In the genomic region with DNA sequence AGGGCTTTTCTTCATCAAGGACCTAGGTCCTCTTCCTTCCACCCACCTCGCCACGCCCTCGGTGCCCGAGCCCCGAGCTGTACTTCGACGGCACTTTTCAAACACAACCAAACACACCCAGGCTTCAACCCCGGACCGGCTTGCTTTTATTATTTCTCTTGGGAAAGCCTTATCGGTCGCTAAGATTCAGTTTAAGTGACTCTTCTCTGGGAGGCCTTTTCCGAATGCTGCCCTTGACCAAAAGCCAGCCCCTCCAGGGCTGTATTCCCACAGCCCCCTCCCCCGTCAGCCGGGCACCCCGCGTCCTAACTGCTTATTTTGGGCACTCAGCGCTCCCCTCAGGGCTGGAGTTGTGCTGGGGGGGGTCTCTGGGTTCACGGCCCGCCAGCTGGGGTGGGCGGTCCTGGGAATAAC, we compare ENCODE assay signal across 8 cellular contexts. TPM values are rescaled to one million over a fixed set of nuclear protein-coding genes. Genes with fewer than 3 reads are reported as not detected.
DNase-seq lines count a peak whose midpoint lies in the region; ATAC-seq, FAIRE-seq and TF ChIP-seq lines count a peak whose summit lies in the region.

No MANE protein-coding gene starts in this region.

- ATAC-seq in HG03108 (IDR thresholded peaks at IDR 0.05; ENCODE audit: unreplicated experiment) = peak; percentile 11
- no peak for ATAC-seq in GM18870 (IDR thresholded peaks at IDR 0.05; ENCODE audit: unreplicated experiment)

- peak overlapping the region; percentile 70 for H3K4me3 ChIP-seq in adipocyte (ENCODE audit: low read length)
- H3K4me3 ChIP-seq in kidney (ENCODE audit: low read length in 2 of 2) = peak overlapping the region; percentile 39 to 66

- H3K4me1 ChIP-seq in adipocyte (ENCODE audit: control insufficient read depth, insufficient read depth, low read length) = no peaks in the 10 kb centered on the region
- H3K4me1 ChIP-seq in kidney (ENCODE audit: control insufficient read depth in 1 of 2, insufficient read depth in 1 of 2, low read depth in 1 of 2, low read length in 2 of 2) = no peaks in the 10 kb centered on the region

- H3K27ac ChIP-seq in C4-2B (peak overlapping the region; percentile 50), kidney (ENCODE audit: low read depth in 2 of 2, low read length in 2 of 2) (no peak overlapping the region)

- H3K36me3 ChIP-seq in adipocyte (ENCODE audit: control insufficient read depth, insufficient read depth, low read length, severe bottlenecking) = no peaks in the 10 kb centered on the region
- no peaks in the 10 kb centered on the region for H3K36me3 ChIP-seq in kidney (ENCODE audit: control insufficient read depth in 1 of 2, insufficient read depth in 2 of 2, low read length in 2 of 2)

- TF ChIP-seq CTCF in C4-2B (conservative IDR thresholded peaks at IDR 0.05) (no peak), kidney (IDR thresholded peaks at IDR 0.05; ENCODE audit: borderline replicate concordance, extremely low read depth, insufficient read depth) (no peak)

- no peak for FAIRE-seq in kidney (lab: Jason Lieb, UNC)

- H3K27me3 ChIP-seq in adipocyte (replicated peaks; ENCODE audit: control insufficient read depth, insufficient read depth, low read length) = no peaks in the 10 kb centered on the region

- DNase-seq in adipocyte (ENCODE audit: low read depth) = peak; percentile 33
- DNase-seq in kidney = peak; percentile 65
- DNase-seq in superior temporal gyrus (ENCODE audit: extremely low spot score) = peak; percentile 22
- no peak for DNase-seq in NCI-H1048 (lab: John Stamatoyannopoulos, UW)
- DNase-seq in DMS114 treated with DMSO at 0.1 percent for 48 hours (lab: John Stamatoyannopoulos, UW; ENCODE audit: unreplicated experiment) = no peak

- H3K9me3 ChIP-seq in adipocyte (ENCODE audit: control insufficient read depth, low read length) (no peaks in the 10 kb centered on the region), kidney (ENCODE audit: control insufficient read depth in 1 of 2, low read length in 2 of 2) (no peaks in the 10 kb centered on the region)

- intact Hi-C loops in kidney (cut with DNase I) = no loop called here

- H3K9ac ChIP-seq in adipocyte (ENCODE audit: low read length) (peak overlapping the region; percentile 52), kidney (ENCODE audit: low read length in 2 of 2) (no peak overlapping the region)

RNA-seq across cellular contexts. Expression of a gene that starts 0.6 kb away (rescaled TPM):
- 0.47 TPM for total RNA-seq in kidney
- polyA plus RNA-seq in kidney (ENCODE audit: insufficient read depth, low read depth, low replicate concordance) = not detected

RNA-seq across cellular contexts. Expression of a gene that starts 44.1 kb away (rescaled TPM):
- 28.2 TPM for total RNA-seq in kidney
- polyA plus RNA-seq in kidney (ENCODE audit: insufficient read depth, low read depth, low replicate concordance) = 223 TPM

Comparison
In these comparisons a context has a peak if more than half of its experiments do, and no peak if none do; other contexts are left out.
1. DNase-seq: peak in adipocyte (single experiment), kidney (single experiment) and superior temporal gyrus (single experiment); none in NCI-H1048 (single experiment) and DMS114 treated with DMSO at 0.1 percent for 48 hours (single experiment).